ENCODE assay signal across 16 cellular contexts in genomic region chr3:72303926-72304325, GRCh38.
DNase-seq lines count a peak whose midpoint lies in the region; ATAC-seq and TF ChIP-seq lines count a peak whose summit lies in the region.
"Had no signal": no experiment of that assay in that cellular context is flagged by ENCODE, and none has a peak within 500 bp of the region (broad histone marks: within the 10 kb centered on the region; RNA-seq: fewer than 3 reads in every experiment).

No MANE protein-coding gene starts in this region.

- no peaks in the 10 kb centered on the region for H4K20me1 ChIP-seq in OCI-LY7 (ENCODE audit: insufficient read depth, low read length)

- H3K4me1 Mint-ChIP-seq in activated naive CD4-positive, alpha-beta T cell treated with anti-CD3 and anti-CD28 coated beads, Interleukin-2, amount 50 U/mL, for 24 hours = peaks cover 2% of the 10 kb centered on the region
- H3K4me1 Mint-ChIP-seq in glutamatergic neuron (ENCODE audit: low read depth, unreplicated experiment) = peaks cover 16% of the 10 kb centered on the region

- peak overlapping the region; percentile 18 for H3K27ac Mint-ChIP-seq in activated naive CD4-positive, alpha-beta T cell treated with anti-CD3 and anti-CD28 coated beads, Interleukin-2, amount 50 U/mL, for 24 hours
- H3K27ac Mint-ChIP-seq in glutamatergic neuron (ENCODE audit: unreplicated experiment) = no peak overlapping the region
- H3K27ac Mint-ChIP-seq: nephron had no signal

- no peak for ATAC-seq in HG03342 (IDR thresholded peaks at IDR 0.05; ENCODE audit: unreplicated experiment)
- ATAC-seq: A549, HCT116 had no signal

- H3K27ac ChIP-seq in spleen = peak overlapping the region in 6 of 8 donors; percentile 41 to 75 (median 67)
- no peak overlapping the region for H3K27ac ChIP-seq in OCI-LY7 (ENCODE audit: low read depth, low read length, poor library complexity, severe bottlenecking)
- H3K27ac ChIP-seq: A549 had no signal

- H3K4me3 ChIP-seq in spleen = no peak overlapping the region
- no peak overlapping the region for H3K4me3 ChIP-seq in OCI-LY7 (ENCODE audit: low read depth, low read length, poor library complexity, severe bottlenecking)
- H3K4me3 ChIP-seq: A549 had no signal

- H3K36me3 ChIP-seq in spleen (no peaks in the 10 kb centered on the region), OCI-LY7 (ENCODE audit: insufficient read depth, low read length) (no peaks in the 10 kb centered on the region)

- no peak overlapping the region for H3K4me3 Mint-ChIP-seq in activated naive CD4-positive, alpha-beta T cell treated with anti-CD3 and anti-CD28 coated beads, Interleukin-2, amount 50 U/mL, for 24 hours
- no peak overlapping the region for H3K4me3 Mint-ChIP-seq in glutamatergic neuron (ENCODE audit: unreplicated experiment)
- H3K4me3 Mint-ChIP-seq: nephron had no signal

- TF ChIP-seq CTCF in glutamatergic neuron (IDR thresholded peaks at IDR 0.05; ENCODE audit: partially characterized antibody, unreplicated experiment) (no peak), spleen (IDR thresholded peaks at IDR 0.05 in 8 of 11, conservative IDR thresholded peaks at IDR 0.05 in 3 of 11) (no peak), OCI-LY7 (conservative IDR thresholded peaks at IDR 0.05; ENCODE audit: low read length) (no peak)

- POLR2A ChIA-PET in OCI-LY7 (lab: Charles Lee) = interaction anchor here (0.5 to 1.6 kb wide), 2 partner anchors 9 to 138 kb away, joined by 3 read pairs; no protein-coding TSS in a partner anchor

- CTCF ChIA-PET in OCI-LY7 (lab: Charles Lee; ENCODE audit: unreplicated experiment) = no interaction called here

- TF ChIP-seq POLR2A in spleen (IDR thresholded peaks at IDR 0.05) = no peak

- H3K27me3 Mint-ChIP-seq in activated naive CD4-positive, alpha-beta T cell treated with anti-CD3 and anti-CD28 coated beads, Interleukin-2, amount 50 U/mL, for 24 hours = no peaks in the 10 kb centered on the region
- peaks cover 3% of the 10 kb centered on the region for H3K27me3 Mint-ChIP-seq in glutamatergic neuron (ENCODE audit: unreplicated experiment)

- H3K79me2 ChIP-seq in OCI-LY7 (ENCODE audit: insufficient read depth, low read depth, low read length) = no peaks in the 10 kb centered on the region

- 42 to 56% (median 43%) methylated on average over 7 of the region's 7 CpGs for WGBS in spleen, 5 donors

- intact Hi-C loops in spleen (cut with DNase I; ENCODE audit: low total_unique reads) = no loop called here
- intact Hi-C loops in OCI-LY7 (cut with micrococcal nuclease; ENCODE audit: unreplicated experiment) = no loop called here

- H3K9me3 Mint-ChIP-seq in activated naive CD4-positive, alpha-beta T cell treated with anti-CD3 and anti-CD28 coated beads, Interleukin-2, amount 50 U/mL, for 24 hours = no peaks in the 10 kb centered on the region
- peaks cover 9% of the 10 kb centered on the region for H3K9me3 Mint-ChIP-seq in glutamatergic neuron (ENCODE audit: unreplicated experiment)
- H3K9me3 Mint-ChIP-seq: nephron had no signal

- no peak for DNase-seq in activated naive CD4-positive, alpha-beta T cell treated with Interleukin-2 at 50 U/mL for 16 hours
- DNase-seq in SHP77 treated with DMSO at 0.1 percent for 48 hours (lab: John Stamatoyannopoulos, UW) (peak; percentile 33), glutamatergic neuron (peak; percentile 58), spleen (peak; percentile 69), GF-D8 (lab: John Stamatoyannopoulos, UW) (no peak), OCI-LY7 (ENCODE audit: low spot score) (no peak)
- DNase-seq: activated CD4-positive, CD25-positive, alpha-beta regulatory T cell treated with anti-CD3 and anti-CD28 coated beads, Interleukin-2, amount 50 U/mL, for 72 hours; caudate nucleus; COR-L47; head of caudate nucleus; NCI-H2107 had no signal

- no TSS peak for BruUV-seq in OCI-LY7 (replicated peaks; lab: Mats Ljungman, UMichigan)

- no peaks in the 10 kb centered on the region for H3K36me3 Mint-ChIP-seq in activated naive CD4-positive, alpha-beta T cell treated with anti-CD3 and anti-CD28 coated beads, Interleukin-2, amount 50 U/mL, for 24 hours
- no peaks in the 10 kb centered on the region for H3K36me3 Mint-ChIP-seq in glutamatergic neuron (ENCODE audit: unreplicated experiment)

- H3K9me2 ChIP-seq in OCI-LY7 (ENCODE audit: insufficient read depth, low read length) = no peaks in the 10 kb centered on the region

- H3K9me3 ChIP-seq in spleen (no peaks in the 10 kb centered on the region), OCI-LY7 (ENCODE audit: low read length) (no peaks in the 10 kb centered on the region)
- H3K9me3 ChIP-seq: A549 had no signal

- H3K27me3 ChIP-seq in spleen (replicated peaks in 1 of 7) = no peaks in the 10 kb centered on the region

- peaks cover 0 to 35% (median 21%) of the 10 kb centered on the region in 6 donors for H3K4me1 ChIP-seq in spleen
- H3K4me1 ChIP-seq in OCI-LY7 (ENCODE audit: insufficient read depth, low read length, poor library complexity, severe bottlenecking) = peaks cover under 1% of the 10 kb centered on the region
- H3K4me1 ChIP-seq: A549 had no signal

- no peak overlapping the region for H2AFZ ChIP-seq in OCI-LY7 (ENCODE audit: low read length)

- H3K4me2 ChIP-seq in OCI-LY7 (ENCODE audit: low read length) = no peak overlapping the region
- H3K4me2 ChIP-seq: A549 had no signal

Comparison
In these comparisons a context has a peak if more than half of its experiments do, and no peak if none do; other contexts are left out.
1. DNase-seq: peak in SHP77 treated with DMSO at 0.1 percent for 48 hours (single experiment), glutamatergic neuron (single experiment) and spleen (single experiment); none in activated naive CD4-positive, alpha-beta T cell treated with Interleukin-2 at 50 U/mL for 16 hours (single experiment), GF-D8 (single experiment) and OCI-LY7 (single experiment).